ENCODE assay signal across 8 cellular contexts in the genomic region with DNA sequence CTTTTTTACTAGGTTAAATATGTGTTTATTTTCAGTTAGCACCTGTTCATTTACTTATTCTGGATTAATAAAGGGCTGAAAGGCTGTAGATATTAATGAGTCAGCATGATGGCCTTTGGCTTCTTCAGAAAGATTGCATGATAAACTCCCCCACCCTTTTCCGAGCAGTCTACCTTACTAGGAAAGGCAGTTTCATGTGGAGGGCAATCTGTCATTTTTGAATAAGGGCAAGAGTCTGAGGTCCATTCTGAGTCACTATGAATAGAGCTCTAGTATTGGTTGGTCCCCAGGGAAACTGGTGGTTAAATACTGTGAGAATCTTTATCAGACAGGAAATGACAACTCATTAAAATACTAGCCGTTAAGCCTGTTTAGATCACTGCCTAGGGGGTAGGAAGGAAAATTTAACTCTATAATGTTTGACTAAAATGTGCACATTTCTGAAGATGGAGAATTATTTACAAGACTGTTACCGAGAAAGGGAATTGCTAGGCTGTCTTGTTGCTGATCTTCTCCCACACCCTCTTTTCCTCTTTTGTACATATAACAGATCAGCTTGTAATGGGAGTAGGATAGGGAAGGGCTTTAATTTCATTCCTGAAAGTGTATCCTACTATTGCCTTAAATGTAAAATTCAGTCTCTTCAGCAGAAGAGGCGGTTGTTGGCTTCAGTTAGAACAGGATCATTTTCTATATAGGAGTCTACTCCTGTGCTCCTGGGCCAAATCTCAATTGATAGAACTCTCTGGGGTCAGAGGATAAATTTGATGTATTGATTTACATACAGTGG.
DNase-seq lines count a peak whose midpoint lies in the region; ATAC-seq lines count a peak whose summit lies in the region.

No MANE protein-coding gene starts in this region.

- no peak overlapping the region for H3K4me3 ChIP-seq in right cardiac atrium (ENCODE audit: low read length)

- no peak overlapping the region for H3K27ac ChIP-seq in right cardiac atrium (ENCODE audit: low read length)

- ATAC-seq in GM19324 (IDR thresholded peaks at IDR 0.05; ENCODE audit: low FRiP score, unreplicated experiment) (peak; percentile 62), HG03354 (IDR thresholded peaks at IDR 0.05; ENCODE audit: poor library complexity, severe bottlenecking, unreplicated experiment) (peak; percentile 73), right cardiac atrium (peak; percentile 85 to 96)

- peaks cover 9% of the 10 kb centered on the region for H3K4me1 ChIP-seq in right cardiac atrium (ENCODE audit: control insufficient read depth, insufficient read depth, low read length)

- H3K4me1 Mint-ChIP-seq in activated naive CD8-positive, alpha-beta T cell (ENCODE audit: low read depth), result peaks cover 77% of the 10 kb centered on the region
- peaks cover 95% of the 10 kb centered on the region for H3K4me1 Mint-ChIP-seq in stimulated activated naive CD8-positive, alpha-beta T cell treated with anti-CD3 and anti-CD28 coated beads, Interleukin-15, Interleukin-2, amounts not matched to agents 100 ng/mL and 50 ng/mL, for 24 hours (ENCODE audit: low read depth)

- H3K9me3 ChIP-seq in right cardiac atrium (ENCODE audit: control insufficient read depth, low read length), result no peaks in the 10 kb centered on the region

- H3K36me3 Mint-ChIP-seq in activated naive CD8-positive, alpha-beta T cell, result peaks cover 6% of the 10 kb centered on the region
- peaks cover 37% of the 10 kb centered on the region for H3K36me3 Mint-ChIP-seq in stimulated activated naive CD8-positive, alpha-beta T cell treated with anti-CD3 and anti-CD28 coated beads, Interleukin-15, Interleukin-2, amounts not matched to agents 100 ng/mL and 50 ng/mL, for 24 hours (ENCODE audit: low read depth)

- H3K27me3 ChIP-seq in right cardiac atrium (ENCODE audit: control insufficient read depth, insufficient read depth), result no peaks in the 10 kb centered on the region

- H3K27ac Mint-ChIP-seq in activated naive CD8-positive, alpha-beta T cell, result peak overlapping the region; percentile 100
- H3K27ac Mint-ChIP-seq in stimulated activated naive CD8-positive, alpha-beta T cell treated with anti-CD3 and anti-CD28 coated beads, Interleukin-15, Interleukin-2, amounts not matched to agents 100 ng/mL and 50 ng/mL, for 24 hours, result peak overlapping the region; percentile 99

- intact Hi-C loops in right cardiac atrium (cut with DNase I), result loop anchor here in 2 of 4 donors (10.0 kb wide), 2 partner anchors 55 to 75 kb away; no protein-coding TSS in a partner anchor

- H3K27me3 Mint-ChIP-seq in activated naive CD8-positive, alpha-beta T cell, result no peaks in the 10 kb centered on the region
- no peaks in the 10 kb centered on the region for H3K27me3 Mint-ChIP-seq in stimulated activated naive CD8-positive, alpha-beta T cell treated with anti-CD3 and anti-CD28 coated beads, Interleukin-15, Interleukin-2, amounts not matched to agents 100 ng/mL and 50 ng/mL, for 24 hours

- H3K4me3 Mint-ChIP-seq in activated naive CD8-positive, alpha-beta T cell, result peak overlapping the region; percentile 85
- peak overlapping the region; percentile 84 for H3K4me3 Mint-ChIP-seq in stimulated activated naive CD8-positive, alpha-beta T cell treated with anti-CD3 and anti-CD28 coated beads, Interleukin-15, Interleukin-2, amounts not matched to agents 100 ng/mL and 50 ng/mL, for 24 hours

- WGBS in right cardiac atrium, result 6% methylated on average over 4 of the region's 4 CpGs

- DNase-seq in DMS 273 treated with DMSO at 0.1 percent for 48 hours (lab: John Stamatoyannopoulos, UW) (peak; percentile 99), NCI-H510A (lab: John Stamatoyannopoulos, UW) (peak; percentile 67), right cardiac atrium (no peak), inferior parietal cortex (ENCODE audit: extremely low spot score) (no peak)

- H3K9me3 Mint-ChIP-seq in activated naive CD8-positive, alpha-beta T cell (ENCODE audit: low read depth), result no peaks in the 10 kb centered on the region
- no peaks in the 10 kb centered on the region for H3K9me3 Mint-ChIP-seq in stimulated activated naive CD8-positive, alpha-beta T cell treated with anti-CD3 and anti-CD28 coated beads, Interleukin-15, Interleukin-2, amounts not matched to agents 100 ng/mL and 50 ng/mL, for 24 hours

Comparison
In these comparisons a context has a peak if more than half of its experiments do, and no peak if none do; other contexts are left out.
1. DNase-seq: peak in DMS 273 treated with DMSO at 0.1 percent for 48 hours (single experiment) and NCI-H510A (single experiment); none in right cardiac atrium (0 of 3) and inferior parietal cortex (single experiment).
2. Peak in every context shown above with its lines, with median percentiles within 50 percentile points of each other: ATAC-seq.